ENCODE assay signal across 1 cellular context in the genomic region with DNA sequence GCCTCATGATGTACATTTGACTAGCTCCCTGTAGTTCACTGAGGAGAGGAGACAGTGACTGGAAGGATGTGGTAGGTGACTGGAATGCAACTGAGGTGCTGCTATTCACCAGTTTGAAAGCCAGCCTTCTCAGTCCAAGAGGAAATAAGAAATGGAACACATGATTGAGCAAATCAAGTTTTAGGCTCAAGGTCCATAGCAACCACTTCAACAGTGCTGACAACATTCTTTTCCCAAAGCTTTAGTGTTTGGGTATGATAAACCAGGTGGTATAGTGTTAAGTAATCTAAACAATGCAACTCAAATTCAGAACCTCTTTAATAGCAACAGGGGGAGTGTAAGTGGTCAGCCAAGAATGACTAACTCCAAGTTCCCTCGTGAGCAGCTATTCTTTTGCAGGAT.
A peak's percentile ranks its signal among the peaks of the same experiment; 100 is the strongest.
TF ChIP-seq lines count a peak whose summit lies in the region.

No MANE protein-coding gene starts in this region.

TF ChIP-seq in IMR-90, 13 proteins besides CTCF, POLR2A, EP300 and RAD21:
- no peak for TF ChIP-seq FOS (IDR thresholded peaks at IDR 0.05; ENCODE audit: low read depth, low read length)
- no peak for TF ChIP-seq SMC3 (IDR thresholded peaks at IDR 0.05; ENCODE audit: low read depth, low read length)
- TF ChIP-seq, protein P1, sequence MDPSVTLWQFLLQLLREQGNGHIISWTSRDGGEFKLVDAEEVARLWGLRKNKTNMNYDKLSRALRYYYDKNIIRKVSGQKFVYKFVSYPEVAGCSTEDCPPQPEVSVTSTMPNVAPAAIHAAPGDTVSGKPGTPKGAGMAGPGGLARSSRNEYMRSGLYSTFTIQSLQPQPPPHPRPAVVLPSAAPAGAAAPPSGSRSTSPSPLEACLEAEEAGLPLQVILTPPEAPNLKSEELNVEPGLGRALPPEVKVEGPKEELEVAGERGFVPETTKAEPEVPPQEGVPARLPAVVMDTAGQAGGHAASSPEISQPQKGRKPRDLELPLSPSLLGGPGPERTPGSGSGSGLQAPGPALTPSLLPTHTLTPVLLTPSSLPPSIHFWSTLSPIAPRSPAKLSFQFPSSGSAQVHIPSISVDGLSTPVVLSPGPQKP (IDR thresholded peaks at IDR 0.05; ENCODE audit: borderline replicate concordance, low read depth, low read length), result no peak
- TF ChIP-seq BHLHE40 (IDR thresholded peaks at IDR 0.05; ENCODE audit: low read depth, low read length), result peak; percentile 70; the same call in 1 of the 2 replicates
- no peak for TF ChIP-seq MAFK (IDR thresholded peaks at IDR 0.05; ENCODE audit: low read depth, low read length)
- no peak for TF ChIP-seq MXI1 (IDR thresholded peaks at IDR 0.05; ENCODE audit: borderline replicate concordance, low read depth, low read length)
- TF ChIP-seq CEBPB (IDR thresholded peaks at IDR 0.05; ENCODE audit: low read depth, low read length), result peak; percentile 61
